16 cellular contexts compared by ENCODE assay signal in the genomic region with DNA sequence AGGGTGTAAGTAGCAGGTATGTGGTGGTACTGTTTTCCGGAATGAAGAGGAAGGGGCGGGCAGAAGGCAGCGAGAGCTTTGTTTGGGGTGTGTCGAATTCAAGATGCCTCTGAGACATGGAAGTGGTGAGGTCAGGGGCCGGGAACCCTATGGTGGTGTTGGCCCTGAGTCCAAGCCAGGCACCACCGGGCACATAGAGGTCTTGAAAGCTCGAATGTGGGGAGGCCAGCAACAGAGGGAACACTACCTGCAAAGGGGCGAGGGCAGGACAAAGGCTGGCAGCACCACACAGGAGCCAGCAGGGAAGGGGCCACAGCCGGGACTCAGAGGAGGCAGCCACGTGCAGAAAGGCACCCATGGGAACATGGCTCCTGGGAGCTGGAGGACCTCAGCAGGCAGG.
"Had no signal": no experiment of that assay in that cellular context is flagged by ENCODE, and none has a peak within 500 bp of the region (broad histone marks: within the 10 kb centered on the region; RNA-seq: fewer than 3 reads in every experiment).

No MANE protein-coding gene starts in this region.

- H3K9me3 ChIP-seq: ascending aorta, vagina had no signal

- DNase-seq: activated CD4-positive, alpha-beta memory T cell treated with anti-CD3 and anti-CD28 coated beads for 36 hours; activated CD8-positive, alpha-beta memory T cell treated with anti-CD3 and anti-CD28 coated beads, Interleukin-2, amount 10 ng/mL, durations not matched to agents 7 days and 5 days; activated naive CD4-positive, alpha-beta T cell treated with anti-CD3 and anti-CD28 coated beads, Interleukin-2, amount 10 ng/mL, durations not matched to agents 7 days and 5 days; activated T-cell treated with anti-CD3 and anti-CD28 coated beads, Interleukin-2, amount 50 U/mL, for 24 hours; effector memory CD8-positive, alpha-beta T cell; stimulated activated CD4-positive, alpha-beta T cell treated with anti-CD3 and anti-CD28 coated beads, Interleukin-1b, Interleukin-23, amount 100 ng/mL, for 48 hours; WERI-Rb-1 had no signal

- H3K27ac ChIP-seq: WERI-Rb-1 had no signal

- H3K27me3 ChIP-seq: ascending aorta, breast epithelium, vagina had no signal

- H3K4me3 ChIP-seq: ascending aorta, breast epithelium, vagina had no signal

- H3K36me3 Mint-ChIP-seq: activated CD8-positive, alpha-beta memory T cell treated with anti-CD3 and anti-CD28 coated beads, Interleukin-2, amount 10 ng/mL, durations not matched to agents 7 days and 5 days had no signal

- H3K27ac Mint-ChIP-seq: activated CD4-positive, alpha-beta memory T cell treated with anti-CD3 and anti-CD28 coated beads for 36 hours; activated CD8-positive, alpha-beta memory T cell treated with anti-CD3 and anti-CD28 coated beads, Interleukin-2, amount 10 ng/mL, durations not matched to agents 7 days and 5 days; activated naive CD4-positive, alpha-beta T cell treated with anti-CD3 and anti-CD28 coated beads, Interleukin-2, amount 10 ng/mL, durations not matched to agents 7 days and 5 days; activated T-cell treated with anti-CD3 and anti-CD28 coated beads, Interleukin-2, amount 50 U/mL, for 24 hours; effector memory CD8-positive, alpha-beta T cell; memory B cell; natural killer cell treated with Interleukin-12 subunit alpha and Interleukin-12 subunit beta and Interleukin-15 and Interleukin-18, amount 100 ng/mL, for 72 hours; T-helper 1 cell treated with Interleukin-12 subunit alpha and Interleukin-12 subunit beta and Interleukin-4 antibody, amounts not matched to agents 30 μg/mL and 1 μg/mL, for 36 hours had no signal

- H3K4me3 Mint-ChIP-seq: activated CD4-positive, alpha-beta memory T cell treated with anti-CD3 and anti-CD28 coated beads for 36 hours; activated CD8-positive, alpha-beta memory T cell treated with anti-CD3 and anti-CD28 coated beads, Interleukin-2, amount 10 ng/mL, durations not matched to agents 7 days and 5 days; activated naive CD4-positive, alpha-beta T cell treated with anti-CD3 and anti-CD28 coated beads, Interleukin-2, amount 10 ng/mL, durations not matched to agents 7 days and 5 days; activated T-cell treated with anti-CD3 and anti-CD28 coated beads, Interleukin-2, amount 50 U/mL, for 24 hours; effector memory CD8-positive, alpha-beta T cell; memory B cell; natural killer cell treated with Interleukin-12 subunit alpha and Interleukin-12 subunit beta and Interleukin-15 and Interleukin-18, amount 100 ng/mL, for 72 hours; T-helper 1 cell treated with Interleukin-12 subunit alpha and Interleukin-12 subunit beta and Interleukin-4 antibody, amounts not matched to agents 30 μg/mL and 1 μg/mL, for 36 hours had no signal

- H3K36me3 ChIP-seq: ascending aorta, breast epithelium, vagina, WERI-Rb-1 had no signal

- H3K4me1 Mint-ChIP-seq: activated CD8-positive, alpha-beta memory T cell treated with anti-CD3 and anti-CD28 coated beads, Interleukin-2, amount 10 ng/mL, durations not matched to agents 7 days and 5 days; activated naive CD4-positive, alpha-beta T cell treated with anti-CD3 and anti-CD28 coated beads, Interleukin-2, amount 10 ng/mL, durations not matched to agents 7 days and 5 days had no signal

- H3K27me3 Mint-ChIP-seq: activated CD4-positive, alpha-beta memory T cell treated with anti-CD3 and anti-CD28 coated beads for 36 hours; activated T-cell treated with anti-CD3 and anti-CD28 coated beads, Interleukin-2, amount 50 U/mL, for 24 hours; memory B cell had no signal

- ATAC-seq: activated CD8-positive, alpha-beta memory T cell treated with anti-CD3 and anti-CD28 coated beads, Interleukin-2, amount 10 ng/mL, durations not matched to agents 7 days and 5 days; effector memory CD8-positive, alpha-beta T cell; left lobe of liver; natural killer cell treated with Interleukin-12 subunit alpha and Interleukin-12 subunit beta and Interleukin-15 and Interleukin-18, amount 100 ng/mL, for 72 hours had no signal

- FAIRE-seq: frontal cortex, islet of Langerhans had no signal
